1 cellular context compared by ENCODE assay signal in the genomic region with DNA sequence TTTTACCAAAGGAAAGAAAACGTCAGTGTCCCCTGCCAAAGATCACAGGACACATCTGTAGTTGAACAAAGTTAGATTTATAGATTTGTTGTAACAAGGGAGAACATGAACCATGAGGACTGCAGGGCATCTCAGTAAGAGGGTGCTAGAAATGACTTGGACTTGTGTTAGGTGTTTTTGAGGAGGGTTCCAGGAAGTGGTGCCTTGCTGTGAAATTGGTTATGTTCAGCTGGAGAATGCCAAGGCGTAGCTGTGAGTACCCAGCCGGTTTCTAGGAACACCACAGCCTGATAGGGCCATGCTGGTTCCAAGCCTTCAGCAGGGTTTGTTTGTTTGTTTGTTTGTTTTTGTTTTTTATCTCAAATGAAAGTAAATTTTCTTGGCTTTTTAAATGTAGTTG.
TF ChIP-seq lines count a peak whose summit lies in the region.

No MANE protein-coding gene starts in this region.

TF ChIP-seq in GM12878, 131 proteins besides CTCF, POLR2A, EP300 and RAD21:
- TF ChIP-seq, protein P1, sequence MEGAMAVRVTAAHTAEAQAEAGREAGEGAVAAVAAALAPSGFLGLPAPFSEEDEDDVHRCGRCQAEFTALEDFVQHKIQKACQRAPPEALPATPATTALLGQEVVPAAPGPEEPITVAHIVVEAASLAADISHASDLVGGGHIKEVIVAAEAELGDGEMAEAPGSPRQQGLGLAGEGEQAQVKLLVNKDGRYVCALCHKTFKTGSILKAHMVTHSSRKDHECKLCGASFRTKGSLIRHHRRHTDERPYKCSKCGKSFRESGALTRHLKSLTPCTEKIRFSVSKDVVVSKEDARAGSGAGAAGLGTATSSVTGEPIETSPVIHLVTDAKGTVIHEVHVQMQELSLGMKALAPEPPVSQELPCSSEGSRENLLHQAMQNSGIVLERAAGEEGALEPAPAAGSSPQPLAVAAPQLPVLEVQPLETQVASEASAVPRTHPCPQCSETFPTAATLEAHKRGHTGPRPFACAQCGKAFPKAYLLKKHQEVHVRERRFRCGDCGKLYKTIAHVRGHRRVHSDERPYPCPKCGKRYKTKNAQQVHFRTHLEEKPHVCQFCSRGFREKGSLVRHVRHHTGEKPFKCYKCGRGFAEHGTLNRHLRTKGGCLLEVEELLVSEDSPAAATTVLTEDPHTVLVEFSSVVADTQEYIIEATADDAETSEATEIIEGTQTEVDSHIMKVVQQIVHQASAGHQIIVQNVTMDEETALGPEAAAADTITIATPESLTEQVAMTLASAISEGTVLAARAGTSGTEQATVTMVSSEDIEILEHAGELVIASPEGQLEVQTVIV (IDR thresholded peaks at IDR 0.05; ENCODE audit: borderline replicate concordance, partially characterized antibody) = no peak
- TF ChIP-seq CHD1 (IDR thresholded peaks at IDR 0.05; ENCODE audit: low read depth, low read length) = no peak
- no peak for TF ChIP-seq TARDBP (IDR thresholded peaks at IDR 0.05; ENCODE audit: borderline replicate concordance)
- TF ChIP-seq HCFC1 (IDR thresholded peaks at IDR 0.05; ENCODE audit: low read length) = no peak
- no peak for TF ChIP-seq KDM1A (IDR thresholded peaks at IDR 0.05; ENCODE audit: borderline replicate concordance)
